1 cellular context compared by ENCODE assay signal in the genomic region with DNA sequence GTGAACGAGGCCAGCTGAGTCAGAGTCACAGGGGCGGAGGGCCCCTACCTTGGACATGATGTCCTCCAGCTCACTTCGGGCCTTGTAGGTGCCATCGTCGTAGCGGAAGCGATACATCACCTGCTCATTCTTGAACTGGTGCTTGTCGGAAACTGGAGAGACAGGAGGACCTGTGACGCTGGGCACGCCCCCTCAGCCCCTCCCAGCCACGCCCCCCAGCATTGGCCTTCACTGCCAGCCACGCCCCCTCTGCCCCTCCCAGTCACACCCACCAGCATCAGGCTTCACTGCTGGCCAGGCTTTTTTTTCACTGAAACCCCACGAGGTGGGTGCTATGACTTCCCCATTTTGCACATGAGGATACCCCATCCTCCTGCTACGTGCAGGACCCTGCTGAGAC.
TF ChIP-seq lines count a peak whose summit lies in the region.

No MANE protein-coding gene starts in this region.

TF ChIP-seq in K562, 482 proteins besides CTCF, POLR2A, EP300 and RAD21 (continued from another document and continues in another):
- TF ChIP-seq PATZ1 (CRISPR knock-in tag; IDR thresholded peaks at IDR 0.05; ENCODE audit: borderline replicate concordance) (no peak), CREM (IDR thresholded peaks at IDR 0.05; ENCODE audit: low read depth) (peak; percentile 65; the same call in 1 of the 2 replicates), ELF2 (CRISPR knock-in tag; IDR thresholded peaks at IDR 0.05) (no peak), ZNF77 (CRISPR knock-in tag; IDR thresholded peaks at IDR 0.05) (no peak), SLC30A9 (CRISPR knock-in tag; IDR thresholded peaks at IDR 0.05) (no peak), MAFG (tag; conservative IDR thresholded peaks at IDR 0.05) (no peak), THRA (IDR thresholded peaks at IDR 0.05) (no peak), PKNOX1 (IDR thresholded peaks at IDR 0.05) (peak; percentile 55; the same call in 1 of the 2 replicates), ZNF561 (CRISPR knock-in tag; conservative IDR thresholded peaks at IDR 0.05) (no peak), STAT5A (IDR thresholded peaks at IDR 0.05; ENCODE audit: borderline replicate concordance, low read length) (no peak), GABPA (tag; conservative IDR thresholded peaks at IDR 0.05; ENCODE audit: low read depth) (no peak), ZNF584 (CRISPR knock-in tag; IDR thresholded peaks at IDR 0.05; ENCODE audit: low read depth) (no peak), RERE (CRISPR knock-in tag; IDR thresholded peaks at IDR 0.05; ENCODE audit: borderline replicate concordance) (no peak), SIX5 (IDR thresholded peaks at IDR 0.05; ENCODE audit: borderline replicate concordance in 1 of 2, insufficient read depth in 1 of 2, low read depth in 1 of 2, low read length in 2 of 2) (no peak), VEZF1 (CRISPR knock-in tag; IDR thresholded peaks at IDR 0.05) (peak; percentile 44; the same call in 1 of the 2 replicates), FOXM1 (IDR thresholded peaks at IDR 0.05; ENCODE audit: low read depth) (no peak), FOXM1 (CRISPR knock-in tag; IDR thresholded peaks at IDR 0.05; ENCODE audit: low read depth) (no peak)
- TF ChIP-seq, protein P1, sequence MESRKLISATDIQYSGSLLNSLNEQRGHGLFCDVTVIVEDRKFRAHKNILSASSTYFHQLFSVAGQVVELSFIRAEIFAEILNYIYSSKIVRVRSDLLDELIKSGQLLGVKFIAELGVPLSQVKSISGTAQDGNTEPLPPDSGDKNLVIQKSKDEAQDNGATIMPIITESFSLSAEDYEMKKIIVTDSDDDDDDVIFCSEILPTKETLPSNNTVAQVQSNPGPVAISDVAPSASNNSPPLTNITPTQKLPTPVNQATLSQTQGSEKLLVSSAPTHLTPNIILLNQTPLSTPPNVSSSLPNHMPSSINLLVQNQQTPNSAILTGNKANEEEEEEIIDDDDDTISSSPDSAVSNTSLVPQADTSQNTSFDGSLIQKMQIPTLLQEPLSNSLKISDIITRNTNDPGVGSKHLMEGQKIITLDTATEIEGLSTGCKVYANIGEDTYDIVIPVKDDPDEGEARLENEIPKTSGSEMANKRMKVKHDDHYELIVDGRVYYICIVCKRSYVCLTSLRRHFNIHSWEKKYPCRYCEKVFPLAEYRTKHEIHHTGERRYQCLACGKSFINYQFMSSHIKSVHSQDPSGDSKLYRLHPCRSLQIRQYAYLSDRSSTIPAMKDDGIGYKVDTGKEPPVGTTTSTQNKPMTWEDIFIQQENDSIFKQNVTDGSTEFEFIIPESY (CRISPR knock-in tag; IDR thresholded peaks at IDR 0.05): no peak
- TF ChIP-seq, protein P2, sequence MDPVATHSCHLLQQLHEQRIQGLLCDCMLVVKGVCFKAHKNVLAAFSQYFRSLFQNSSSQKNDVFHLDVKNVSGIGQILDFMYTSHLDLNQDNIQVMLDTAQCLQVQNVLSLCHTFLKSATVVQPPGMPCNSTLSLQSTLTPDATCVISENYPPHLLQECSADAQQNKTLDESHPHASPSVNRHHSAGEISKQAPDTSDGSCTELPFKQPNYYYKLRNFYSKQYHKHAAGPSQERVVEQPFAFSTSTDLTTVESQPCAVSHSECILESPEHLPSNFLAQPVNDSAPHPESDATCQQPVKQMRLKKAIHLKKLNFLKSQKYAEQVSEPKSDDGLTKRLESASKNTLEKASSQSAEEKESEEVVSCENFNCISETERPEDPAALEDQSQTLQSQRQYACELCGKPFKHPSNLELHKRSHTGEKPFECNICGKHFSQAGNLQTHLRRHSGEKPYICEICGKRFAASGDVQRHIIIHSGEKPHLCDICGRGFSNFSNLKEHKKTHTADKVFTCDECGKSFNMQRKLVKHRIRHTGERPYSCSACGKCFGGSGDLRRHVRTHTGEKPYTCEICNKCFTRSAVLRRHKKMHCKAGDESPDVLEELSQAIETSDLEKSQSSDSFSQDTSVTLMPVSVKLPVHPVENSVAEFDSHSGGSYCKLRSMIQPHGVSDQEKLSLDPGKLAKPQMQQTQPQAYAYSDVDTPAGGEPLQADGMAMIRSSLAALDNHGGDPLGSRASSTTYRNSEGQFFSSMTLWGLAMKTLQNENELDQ (CRISPR knock-in tag; IDR thresholded peaks at IDR 0.05; ENCODE audit: borderline replicate concordance): no peak
- TF ChIP-seq, protein P3, sequence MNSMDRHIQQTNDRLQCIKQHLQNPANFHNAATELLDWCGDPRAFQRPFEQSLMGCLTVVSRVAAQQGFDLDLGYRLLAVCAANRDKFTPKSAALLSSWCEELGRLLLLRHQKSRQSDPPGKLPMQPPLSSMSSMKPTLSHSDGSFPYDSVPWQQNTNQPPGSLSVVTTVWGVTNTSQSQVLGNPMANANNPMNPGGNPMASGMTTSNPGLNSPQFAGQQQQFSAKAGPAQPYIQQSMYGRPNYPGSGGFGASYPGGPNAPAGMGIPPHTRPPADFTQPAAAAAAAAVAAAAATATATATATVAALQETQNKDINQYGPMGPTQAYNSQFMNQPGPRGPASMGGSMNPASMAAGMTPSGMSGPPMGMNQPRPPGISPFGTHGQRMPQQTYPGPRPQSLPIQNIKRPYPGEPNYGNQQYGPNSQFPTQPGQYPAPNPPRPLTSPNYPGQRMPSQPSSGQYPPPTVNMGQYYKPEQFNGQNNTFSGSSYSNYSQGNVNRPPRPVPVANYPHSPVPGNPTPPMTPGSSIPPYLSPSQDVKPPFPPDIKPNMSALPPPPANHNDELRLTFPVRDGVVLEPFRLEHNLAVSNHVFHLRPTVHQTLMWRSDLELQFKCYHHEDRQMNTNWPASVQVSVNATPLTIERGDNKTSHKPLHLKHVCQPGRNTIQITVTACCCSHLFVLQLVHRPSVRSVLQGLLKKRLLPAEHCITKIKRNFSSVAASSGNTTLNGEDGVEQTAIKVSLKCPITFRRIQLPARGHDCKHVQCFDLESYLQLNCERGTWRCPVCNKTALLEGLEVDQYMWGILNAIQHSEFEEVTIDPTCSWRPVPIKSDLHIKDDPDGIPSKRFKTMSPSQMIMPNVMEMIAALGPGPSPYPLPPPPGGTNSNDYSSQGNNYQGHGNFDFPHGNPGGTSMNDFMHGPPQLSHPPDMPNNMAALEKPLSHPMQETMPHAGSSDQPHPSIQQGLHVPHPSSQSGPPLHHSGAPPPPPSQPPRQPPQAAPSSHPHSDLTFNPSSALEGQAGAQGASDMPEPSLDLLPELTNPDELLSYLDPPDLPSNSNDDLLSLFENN (IDR thresholded peaks at IDR 0.05; ENCODE audit: low read depth in 2 of 2, low read length in 2 of 2): no peak
- TF ChIP-seq, protein P4, sequence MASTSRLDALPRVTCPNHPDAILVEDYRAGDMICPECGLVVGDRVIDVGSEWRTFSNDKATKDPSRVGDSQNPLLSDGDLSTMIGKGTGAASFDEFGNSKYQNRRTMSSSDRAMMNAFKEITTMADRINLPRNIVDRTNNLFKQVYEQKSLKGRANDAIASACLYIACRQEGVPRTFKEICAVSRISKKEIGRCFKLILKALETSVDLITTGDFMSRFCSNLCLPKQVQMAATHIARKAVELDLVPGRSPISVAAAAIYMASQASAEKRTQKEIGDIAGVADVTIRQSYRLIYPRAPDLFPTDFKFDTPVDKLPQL (IDR thresholded peaks at IDR 0.05; ENCODE audit: extremely low read depth, insufficient read length): no peak
- TF ChIP-seq, protein P5, sequence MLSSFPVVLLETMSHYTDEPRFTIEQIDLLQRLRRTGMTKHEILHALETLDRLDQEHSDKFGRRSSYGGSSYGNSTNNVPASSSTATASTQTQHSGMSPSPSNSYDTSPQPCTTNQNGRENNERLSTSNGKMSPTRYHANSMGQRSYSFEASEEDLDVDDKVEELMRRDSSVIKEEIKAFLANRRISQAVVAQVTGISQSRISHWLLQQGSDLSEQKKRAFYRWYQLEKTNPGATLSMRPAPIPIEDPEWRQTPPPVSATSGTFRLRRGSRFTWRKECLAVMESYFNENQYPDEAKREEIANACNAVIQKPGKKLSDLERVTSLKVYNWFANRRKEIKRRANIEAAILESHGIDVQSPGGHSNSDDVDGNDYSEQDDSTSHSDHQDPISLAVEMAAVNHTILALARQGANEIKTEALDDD (IDR thresholded peaks at IDR 0.05): no peak
